Comparison of ENCODE assay signal across 17 cellular contexts in genomic region chr11:12854829-12855228, GRCh38.
DNase-seq lines count a peak whose midpoint lies in the region; ATAC-seq and TF ChIP-seq lines count a peak whose summit lies in the region.
"Had no signal": no experiment of that assay in that cellular context is flagged by ENCODE, and none has a peak within 500 bp of the region (broad histone marks: within the 10 kb centered on the region; RNA-seq: fewer than 3 reads in every experiment).

No MANE protein-coding gene starts in this region.

- intact Hi-C loops in left colon (cut with DNase I, micrococcal nuclease) = no loop called here

- peak; percentile 88 for ATAC-seq in left colon
- ATAC-seq in HG03439 (IDR thresholded peaks at IDR 0.05; ENCODE audit: unreplicated experiment) = no peak
- ATAC-seq in GM18519 (IDR thresholded peaks at IDR 0.05; ENCODE audit: low FRiP score, unreplicated experiment) = no peak
- ATAC-seq: activated naive CD8-positive, alpha-beta T cell treated with anti-CD3 and anti-CD28 coated beads, Interleukin-2, amount 50 U/mL, for 24 hours; stimulated activated naive CD8-positive, alpha-beta T cell treated with anti-CD3 and anti-CD28 coated beads, Interleukin-15, Interleukin-2, amounts not matched to agents 100 U/mL and 50 U/mL, for 24 hours had no signal

- no peak for TF ChIP-seq POLR2A in Peyer's patch (IDR thresholded peaks at IDR 0.05)

- no peaks in the 10 kb centered on the region for H3K36me3 ChIP-seq in Peyer's patch
- H3K36me3 ChIP-seq: upper lobe of right lung had no signal

- DNase-seq in ACHN (peak; percentile 86), Peyer's patch (no peak), left colon (peak in 1 of 2 donors; percentile 54), renal cortical epithelial cell (ENCODE audit: low read depth) (peak; percentile 98), COLO829 (ENCODE audit: low spot score) (no peak), activated T-cell treated with anti-CD3 and anti-CD28 coated beads for 4 hours (no peak)
- DNase-seq: activated naive CD8-positive, alpha-beta T cell treated with anti-CD3 and anti-CD28 coated beads, Interleukin-2, amount 50 U/mL, for 24 hours; dermis blood vessel endothelial cell; DMS79 treated with DMSO at 0.1 percent for 48 hours; NCI-H1092 treated with DMSO at 0.1 percent for 48 hours; NCI-H2081 treated with DMSO at 0.1 percent for 48 hours; NCI-H510A treated with DMSO at 0.1 percent for 48 hours; stimulated activated naive CD8-positive, alpha-beta T cell treated with anti-CD3 and anti-CD28 coated beads, Interleukin-15, Interleukin-2, amounts not matched to agents 100 U/mL and 50 U/mL, for 24 hours; SW 1271; upper lobe of right lung had no signal

- H3K27ac ChIP-seq in Peyer's patch = peak overlapping the region in 3 of 4 donors; percentile 54 to 89 (median 83)
- H3K27ac ChIP-seq: upper lobe of right lung had no signal

- no peaks in the 10 kb centered on the region for H3K27me3 ChIP-seq in Peyer's patch
- H3K27me3 ChIP-seq: upper lobe of right lung had no signal

- no peak for TF ChIP-seq CTCF in Peyer's patch (IDR thresholded peaks at IDR 0.05)

- no peak overlapping the region for H3K4me3 ChIP-seq in Peyer's patch
- H3K4me3 ChIP-seq: upper lobe of right lung had no signal

- in situ Hi-C loops in ACHN (cut with HindIII; ENCODE audit: low pct_ligation_motif_present, low pct_unique_long_range_greater_than_20kb, low sequenced_read_pairs) = no loop called here

- no peaks in the 10 kb centered on the region for H3K9me3 ChIP-seq in Peyer's patch
- H3K9me3 ChIP-seq: upper lobe of right lung had no signal

- peaks cover 0 to 37% (median 2%) of the 10 kb centered on the region in 4 donors for H3K4me1 ChIP-seq in Peyer's patch

Comparison
In these comparisons a context has a peak if more than half of its experiments do, and no peak if none do; other contexts are left out.
1. DNase-seq: peak in ACHN (single experiment) and renal cortical epithelial cell (single experiment); none in Peyer's patch (0 of 3), COLO829 (single experiment) and activated T-cell treated with anti-CD3 and anti-CD28 coated beads for 4 hours (single experiment).